Comparison of ENCODE assay signal across 8 cellular contexts in the genomic region with DNA sequence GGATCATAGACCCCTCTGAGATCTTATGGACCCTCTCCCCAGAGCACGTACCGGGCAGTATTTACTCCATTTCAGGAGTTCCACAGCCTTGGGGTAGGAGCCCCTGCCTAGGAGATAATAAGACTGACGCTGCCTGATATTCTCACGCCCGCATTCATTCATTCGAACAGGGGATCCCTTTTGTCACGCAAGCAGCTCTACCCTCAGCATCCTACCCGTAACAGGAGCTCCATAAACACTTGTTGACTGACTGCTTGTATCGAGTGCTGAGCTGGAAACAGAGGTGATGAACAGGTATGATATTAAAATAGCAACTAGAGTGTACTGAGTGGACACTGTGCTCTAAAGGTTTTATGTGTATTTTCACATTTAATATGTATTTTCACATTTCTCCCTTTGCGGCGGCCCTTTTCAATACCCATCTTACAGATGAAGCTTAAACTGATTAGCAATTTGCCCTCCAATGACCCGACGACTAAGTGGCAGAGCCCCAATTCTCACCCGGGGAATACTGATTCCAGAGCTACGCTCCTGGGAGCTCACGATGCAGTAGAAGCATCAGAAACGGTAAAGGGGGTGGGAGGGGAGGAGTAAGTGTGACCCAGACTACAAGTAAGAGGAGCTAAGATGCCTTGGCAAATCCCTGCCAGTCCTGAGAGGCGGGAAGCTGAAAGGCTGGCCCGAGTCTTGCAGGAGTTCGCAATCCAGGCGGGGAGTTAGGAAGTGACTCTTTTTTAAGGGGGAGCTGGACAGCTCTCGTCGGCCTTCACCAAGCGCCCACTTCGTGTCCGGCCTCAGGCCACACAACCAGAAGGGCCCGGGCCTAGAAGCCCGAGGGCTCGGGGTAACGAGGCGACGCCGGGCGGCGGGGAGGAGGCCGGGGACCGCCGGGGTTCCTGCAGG. TPM values are rescaled to one million over a fixed set of nuclear protein-coding genes. Genes with fewer than 3 reads are reported as not detected.
DNase-seq lines count a peak whose midpoint lies in the region; ATAC-seq and TF ChIP-seq lines count a peak whose summit lies in the region.

No MANE protein-coding gene starts in this region.

- DNase-seq in AG04449 (ENCODE audit: low read depth, low spot score) (peak; percentile 29), NCI-H226 (peak; percentile 6), fibroblast of mammary gland (ENCODE audit: low read depth) (peak; percentile 73), naive B cell (no peak), upper lobe of left lung (peak in 1 of 2 donors; percentile 56)
- DNase-seq in activated T-cell treated with anti-CD3 and anti-CD28 coated beads, Interleukin-2, amount 50 U/mL, for 72 hours: peak in 1 of 2 donors; percentile 8

- peaks cover 14 to 32% (median 17%) of the 10 kb centered on the region in 4 donors for H3K4me1 ChIP-seq in upper lobe of left lung

- H3K27ac ChIP-seq in upper lobe of left lung: peak overlapping the region; percentile 87 to 96 (median 93)

- 12 to 16% methylated on average over 26 to 37 of the region's 38 CpGs for WGBS in upper lobe of left lung, 2 donors

- peak overlapping the region; percentile 69 for H3K27ac Mint-ChIP-seq in activated T-cell treated with anti-CD3 and anti-CD28 coated beads, Interleukin-2, amount 50 U/mL, for 72 hours
- H3K27ac Mint-ChIP-seq in naive B cell: peak overlapping the region; percentile 87 to 100 (median 99)

- H3K9me3 Mint-ChIP-seq in activated T-cell treated with anti-CD3 and anti-CD28 coated beads, Interleukin-2, amount 50 U/mL, for 72 hours: no peaks in the 10 kb centered on the region
- H3K9me3 Mint-ChIP-seq in naive B cell: peaks cover 0 to 5% (median 0%) of the 10 kb centered on the region in 7 donors

- H3K9me3 ChIP-seq in upper lobe of left lung: no peaks in the 10 kb centered on the region

- peaks cover under 1% of the 10 kb centered on the region for H3K27me3 Mint-ChIP-seq in activated T-cell treated with anti-CD3 and anti-CD28 coated beads, Interleukin-2, amount 50 U/mL, for 72 hours (ENCODE audit: low read depth)
- H3K27me3 Mint-ChIP-seq in naive B cell: peaks cover 10 to 12% (median 11%) of the 10 kb centered on the region in 3 donors

- H3K36me3 Mint-ChIP-seq in activated T-cell treated with anti-CD3 and anti-CD28 coated beads, Interleukin-2, amount 50 U/mL, for 72 hours (ENCODE audit: insufficient read depth in 2 of 2): peaks cover 0 to 1% of the 10 kb centered on the region in 2 donors
- H3K36me3 Mint-ChIP-seq in naive B cell: no peaks in the 10 kb centered on the region

- ATAC-seq in GM18499 (IDR thresholded peaks at IDR 0.05; ENCODE audit: insufficient read depth, unreplicated experiment): peak; percentile 11
- ATAC-seq in HG02973 (IDR thresholded peaks at IDR 0.05; ENCODE audit: unreplicated experiment): peak; percentile 4
- ATAC-seq in activated T-cell treated with anti-CD3 and anti-CD28 coated beads, Interleukin-2, amount 50 U/mL, for 72 hours (replicated peaks in 1 of 2): peak in 1 of 2 donors; percentile 4
- no peak for ATAC-seq in naive B cell (ENCODE audit: low read depth in 2 of 2)
- ATAC-seq in upper lobe of left lung (ENCODE audit: low FRiP score in 2 of 2): peak; percentile 68 to 70

- H3K27me3 ChIP-seq in upper lobe of left lung: no peaks in the 10 kb centered on the region

- peak overlapping the region; percentile 91 to 97 for H3K4me3 Mint-ChIP-seq in activated T-cell treated with anti-CD3 and anti-CD28 coated beads, Interleukin-2, amount 50 U/mL, for 72 hours
- H3K4me3 Mint-ChIP-seq in naive B cell: peak overlapping the region; percentile 81 to 99 (median 95)

- CTCF ChIA-PET in AG04449 (lab: Yijun Ruan, JAX): no interaction called here

- peaks cover 36% of the 10 kb centered on the region for H3K4me1 Mint-ChIP-seq in activated T-cell treated with anti-CD3 and anti-CD28 coated beads, Interleukin-2, amount 50 U/mL, for 72 hours (ENCODE audit: low read depth)
- peaks cover 15 to 22% (median 18%) of the 10 kb centered on the region in 3 donors for H3K4me1 Mint-ChIP-seq in naive B cell

- H3K4me3 ChIP-seq in AG04449 (ENCODE audit: low read depth, low read length) (peak overlapping the region; percentile 75), fibroblast of mammary gland (ENCODE audit: control insufficient read depth, low read depth, low read length) (peak overlapping the region; percentile 70), upper lobe of left lung (peak overlapping the region; percentile 84 to 98 (median 92))

- TF ChIP-seq EP300 in upper lobe of left lung (IDR thresholded peaks at IDR 0.05): no peak

- TF ChIP-seq CTCF in AG04449 (IDR thresholded peaks at IDR 0.05; ENCODE audit: insufficient read depth, low read length, missing control alignments) (no peak), fibroblast of mammary gland (conservative IDR thresholded peaks at IDR 0.05; ENCODE audit: control insufficient read depth, insufficient read depth, low read depth, low read length) (no peak), upper lobe of left lung (IDR thresholded peaks at IDR 0.05) (no peak)

- H3K36me3 ChIP-seq in upper lobe of left lung: no peaks in the 10 kb centered on the region

- TF ChIP-seq POLR2A in upper lobe of left lung (IDR thresholded peaks at IDR 0.05): no peak

- POLR2A ChIA-PET in AG04449 (lab: Yijun Ruan, JAX): no interaction called here

RNA-seq across cellular contexts. Expression of gene RAB28, which starts 0.7 kb away (rescaled TPM):
- total RNA-seq in activated T-cell treated with anti-CD3 and anti-CD28 coated beads, Interleukin-2, amount 50 U/mL, for 72 hours: 10 to 100 TPM; 15.6 to 16.8 TPM
- 10 to 100 TPM; 15.0 to 34.6 (median 18.8) TPM for polyA plus RNA-seq in naive B cell (ENCODE audit: low read depth in 6 of 6)
- total RNA-seq in upper lobe of left lung: 10 to 100 TPM in 4 of 6 donors, 1 to 10 TPM in 2; 7.3 to 19.5 (median 16.6) TPM

Comparison
In these comparisons a context has a peak if more than half of its experiments do, and no peak if none do; other contexts are left out.
1. ATAC-seq: peak in GM18499 (single experiment), HG02973 (single experiment) and upper lobe of left lung (2 of 2); none in naive B cell (0 of 2).
2. Peak in every context shown above with its lines, with median percentiles within 50 percentile points of each other: H3K4me3 ChIP-seq.